ENCODE assay signal across 19 cellular contexts in the genomic region with DNA sequence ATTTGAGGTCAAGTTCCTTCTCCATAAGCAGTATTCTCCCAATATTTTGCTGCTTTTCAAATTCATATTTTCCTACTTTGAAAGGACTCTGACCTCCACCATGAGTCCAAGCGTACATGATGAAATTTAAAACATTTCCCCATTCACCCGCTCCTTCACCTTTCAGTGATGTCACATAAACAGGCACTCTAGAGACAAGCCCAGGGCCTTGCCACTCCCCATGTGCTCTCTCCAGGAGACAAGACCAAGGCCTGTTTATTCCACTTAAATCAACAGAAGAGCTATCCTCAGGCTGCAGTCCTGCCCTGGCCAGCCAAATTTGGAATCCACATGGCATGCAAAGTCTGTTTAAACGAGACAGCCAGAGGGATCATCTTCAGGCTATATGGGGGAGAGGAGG.
DNase-seq lines count a peak whose midpoint lies in the region; ATAC-seq, FAIRE-seq and TF ChIP-seq lines count a peak whose summit lies in the region.
"Had no signal": no experiment of that assay in that cellular context is flagged by ENCODE, and none has a peak within 500 bp of the region (broad histone marks: within the 10 kb centered on the region; RNA-seq: fewer than 3 reads in every experiment).

No MANE protein-coding gene starts in this region.

- H3K36me3 Mint-ChIP-seq in astrocyte (ENCODE audit: low read depth, unreplicated experiment), result no peaks in the 10 kb centered on the region

- no peak overlapping the region for H3K4me2 ChIP-seq in astrocyte (ENCODE audit: low read length)
- H3K4me2 ChIP-seq in mesendoderm (ENCODE audit: low read length), result no peak overlapping the region
- H3K4me2 ChIP-seq: A549; BLaER1 treated with 17β-estradiol and CSF1 and Interleukin-3, amounts not matched to agents 10 nM and 100 nM had no signal

- TF ChIP-seq EP300 in sigmoid colon (IDR thresholded peaks at IDR 0.05) (no peak), ovary (IDR thresholded peaks at IDR 0.05) (no peak)

- no peak overlapping the region for H3K4me3 Mint-ChIP-seq in astrocyte (ENCODE audit: unreplicated experiment)

- H3K23ac ChIP-seq in mesendoderm (ENCODE audit: low read length), result no peak overlapping the region

- H3K4me3 ChIP-seq in astrocyte (ENCODE audit: insufficient read depth, low read depth, low read length) (no peak overlapping the region), mesendoderm (ENCODE audit: low read length) (no peak overlapping the region), sigmoid colon (no peak overlapping the region), upper lobe of right lung (no peak overlapping the region), ovary (no peak overlapping the region)
- H3K4me3 ChIP-seq: A549; BLaER1 treated with 17β-estradiol and CSF1 and Interleukin-3, amounts not matched to agents 10 nM and 100 nM; Peyer's patch had no signal

- TF ChIP-seq POLR2A in sigmoid colon (IDR thresholded peaks at IDR 0.05) (no peak), ovary (IDR thresholded peaks at IDR 0.05) (no peak)

- no peak overlapping the region for H3K4ac ChIP-seq in mesendoderm (ENCODE audit: low read depth, low read length)

- no peaks in the 10 kb centered on the region for H3K9me3 ChIP-seq in astrocyte (ENCODE audit: insufficient read depth, low read depth, low read length)
- no peaks in the 10 kb centered on the region for H3K9me3 ChIP-seq in sigmoid colon
- no peaks in the 10 kb centered on the region for H3K9me3 ChIP-seq in upper lobe of right lung
- H3K9me3 ChIP-seq in ovary, result no peaks in the 10 kb centered on the region
- H3K9me3 ChIP-seq: A549, Peyer's patch had no signal

- H3K18ac ChIP-seq in mesendoderm (ENCODE audit: low read length), result no peak overlapping the region

- H3K4me1 ChIP-seq in astrocyte (ENCODE audit: insufficient read depth, low read length) (peaks cover 3% of the 10 kb centered on the region), mesendoderm (ENCODE audit: control insufficient read depth, low read depth, low read length) (no peaks in the 10 kb centered on the region), sigmoid colon (peaks cover 0 to 41% (median 23%) of the 10 kb centered on the region in 4 donors), upper lobe of right lung (no peaks in the 10 kb centered on the region), ovary (ENCODE audit: insufficient read depth) (no peaks in the 10 kb centered on the region)
- H3K4me1 ChIP-seq: A549; BLaER1 treated with 17β-estradiol and CSF1 and Interleukin-3, amounts not matched to agents 10 nM and 100 nM; Peyer's patch had no signal

- H2AFZ ChIP-seq in astrocyte (ENCODE audit: low read depth, low read length), result no peak overlapping the region

- no peak overlapping the region for H2AK5ac ChIP-seq in mesendoderm (ENCODE audit: low read length)

- TF ChIP-seq CTCF in astrocyte (IDR thresholded peaks at IDR 0.05; ENCODE audit: insufficient read depth, low read depth, low read length), result no peak
- TF ChIP-seq CTCF in sigmoid colon (IDR thresholded peaks at IDR 0.05), result no peak
- no peak for TF ChIP-seq CTCF in upper lobe of right lung (IDR thresholded peaks at IDR 0.05)
- no peak for TF ChIP-seq CTCF in ovary (IDR thresholded peaks at IDR 0.05)

- H2BK120ac ChIP-seq in mesendoderm (ENCODE audit: low read depth, low read length), result no peak overlapping the region

- H3K79me2 ChIP-seq in astrocyte (ENCODE audit: insufficient read depth, low read length) (no peaks in the 10 kb centered on the region), mesendoderm (ENCODE audit: control insufficient read depth, insufficient read depth, low read length) (no peaks in the 10 kb centered on the region)

- no peak overlapping the region for H2BK5ac ChIP-seq in mesendoderm (ENCODE audit: low read length)

- H3K27me3 ChIP-seq in astrocyte (ENCODE audit: insufficient read depth, low read length) (no peaks in the 10 kb centered on the region), mesendoderm (ENCODE audit: insufficient read depth, low read length, poor library complexity) (no peaks in the 10 kb centered on the region), sigmoid colon (no peaks in the 10 kb centered on the region), upper lobe of right lung (no peaks in the 10 kb centered on the region), ovary (no peaks in the 10 kb centered on the region)
- H3K27me3 ChIP-seq: BLaER1 treated with 17β-estradiol and CSF1 and Interleukin-3, amounts not matched to agents 10 nM and 100 nM; Peyer's patch had no signal

- peak overlapping the region; percentile 30 for H3K27ac Mint-ChIP-seq in astrocyte (ENCODE audit: unreplicated experiment)

- H3K56ac ChIP-seq in mesendoderm (ENCODE audit: low read length), result no peak overlapping the region

- no peak overlapping the region for H4K8ac ChIP-seq in mesendoderm (ENCODE audit: low read depth, low read length)

- H3K27ac ChIP-seq in astrocyte (ENCODE audit: low read depth, low read length) (no peak overlapping the region), mesendoderm (ENCODE audit: low read depth, low read length) (no peak overlapping the region), sigmoid colon (peak overlapping the region in 3 of 4 donors; percentile 66 to 71 (median 68)), upper lobe of right lung (no peak overlapping the region), ovary (no peak overlapping the region)
- H3K27ac ChIP-seq: A549; BLaER1 treated with 17β-estradiol and CSF1 and Interleukin-3, amounts not matched to agents 10 nM and 100 nM; Peyer's patch had no signal

- no CpG with 5 or more reads among the region's 3 CpGs for WGBS in mesendoderm (ENCODE audit: extremely low coverage, insufficient coverage, low lambda C conversion rate)
- WGBS in sigmoid colon, 2 donors, result 72 to 75% methylated on average over 3 of the region's 3 CpGs
- 42 to 53% (median 47%) methylated on average over 3 of the region's 3 CpGs for WGBS in ovary, 3 donors

- no peak overlapping the region for H2BK15ac ChIP-seq in mesendoderm (replicated peaks; ENCODE audit: low read depth)

- DNase-seq in ELF-1 (ENCODE audit: low read depth, low spot score), result peak; percentile 45
- DNase-seq in astrocyte (ENCODE audit: low read depth), result no peak
- DNase-seq in mesendoderm, result peak; percentile 50
- peak; percentile 71 for DNase-seq in sigmoid colon
- DNase-seq in upper lobe of right lung, result no peak
- no peak for DNase-seq in ovary
- DNase-seq: IMR-90, NCI-H1105 treated with DMSO at 0.1 percent for 48 hours, NCI-H1694, NCI-H2081 treated with DMSO at 0.1 percent for 48 hours, NCI-H446 treated with DMSO at 0.1 percent for 48 hours, Peyer's patch had no signal

- peaks cover 17% of the 10 kb centered on the region for H3K4me1 Mint-ChIP-seq in astrocyte (ENCODE audit: low read depth, unreplicated experiment)

- intact Hi-C loops in sigmoid colon (cut with DNase I) (no loop called here), upper lobe of right lung (cut with DNase I) (no loop called here), ovary (cut with DNase I) (no loop called here)

- ATAC-seq in upper lobe of right lung (no peak), HG02759 (IDR thresholded peaks at IDR 0.05; ENCODE audit: unreplicated experiment) (no peak)
- ATAC-seq: A549, Right ventricle myocardium inferior had no signal

- no peaks in the 10 kb centered on the region for H4K20me1 ChIP-seq in astrocyte (ENCODE audit: insufficient read depth, low read length)
- H4K20me1 ChIP-seq: BLaER1 treated with 17β-estradiol and CSF1 and Interleukin-3, amounts not matched to agents 10 nM and 100 nM had no signal

- no peak overlapping the region for H3K9ac ChIP-seq in astrocyte (ENCODE audit: low read length)
- H3K9ac ChIP-seq in mesendoderm (ENCODE audit: low read length), result no peak overlapping the region
- H3K9ac ChIP-seq: BLaER1 treated with 17β-estradiol and CSF1 and Interleukin-3, amounts not matched to agents 10 nM and 100 nM had no signal

- H3K9me3 Mint-ChIP-seq in astrocyte (ENCODE audit: unreplicated experiment), result peaks cover 2% of the 10 kb centered on the region

- no peak for FAIRE-seq in astrocyte (lab: Jason Lieb, UNC)
- FAIRE-seq: A549, D721Med, H54, HTR-8/SVneo had no signal

- no peak overlapping the region for H4K5ac ChIP-seq in mesendoderm (ENCODE audit: low read length)

- no peaks in the 10 kb centered on the region for H3K27me3 Mint-ChIP-seq in astrocyte (ENCODE audit: low read depth, unreplicated experiment)

- no peaks in the 10 kb centered on the region for H3K36me3 ChIP-seq in astrocyte (ENCODE audit: insufficient read depth, low read length)
- no peaks in the 10 kb centered on the region for H3K36me3 ChIP-seq in mesendoderm (ENCODE audit: control insufficient read depth, insufficient read depth, low read length)
- H3K36me3 ChIP-seq in sigmoid colon, result no peaks in the 10 kb centered on the region
- H3K36me3 ChIP-seq in upper lobe of right lung, result no peaks in the 10 kb centered on the region
- H3K36me3 ChIP-seq in ovary, result no peaks in the 10 kb centered on the region
- H3K36me3 ChIP-seq: BLaER1 treated with 17β-estradiol and CSF1 and Interleukin-3, amounts not matched to agents 10 nM and 100 nM; Peyer's patch had no signal

- no peaks in the 10 kb centered on the region for H3K79me1 ChIP-seq in mesendoderm (ENCODE audit: low read length)

Comparison
In these comparisons a context has a peak if more than half of its experiments do, and no peak if none do; other contexts are left out.
1. DNase-seq: peak in ELF-1 (single experiment), mesendoderm (single experiment) and sigmoid colon (single experiment); none in astrocyte (single experiment), upper lobe of right lung (single experiment) and ovary (0 of 5).
2. H3K27ac ChIP-seq: peak in sigmoid colon (3 of 4); none in astrocyte (single experiment), mesendoderm (single experiment), upper lobe of right lung (single experiment) and ovary (0 of 2).